ENCODE assay signal across 21 cellular contexts in the genomic region with DNA sequence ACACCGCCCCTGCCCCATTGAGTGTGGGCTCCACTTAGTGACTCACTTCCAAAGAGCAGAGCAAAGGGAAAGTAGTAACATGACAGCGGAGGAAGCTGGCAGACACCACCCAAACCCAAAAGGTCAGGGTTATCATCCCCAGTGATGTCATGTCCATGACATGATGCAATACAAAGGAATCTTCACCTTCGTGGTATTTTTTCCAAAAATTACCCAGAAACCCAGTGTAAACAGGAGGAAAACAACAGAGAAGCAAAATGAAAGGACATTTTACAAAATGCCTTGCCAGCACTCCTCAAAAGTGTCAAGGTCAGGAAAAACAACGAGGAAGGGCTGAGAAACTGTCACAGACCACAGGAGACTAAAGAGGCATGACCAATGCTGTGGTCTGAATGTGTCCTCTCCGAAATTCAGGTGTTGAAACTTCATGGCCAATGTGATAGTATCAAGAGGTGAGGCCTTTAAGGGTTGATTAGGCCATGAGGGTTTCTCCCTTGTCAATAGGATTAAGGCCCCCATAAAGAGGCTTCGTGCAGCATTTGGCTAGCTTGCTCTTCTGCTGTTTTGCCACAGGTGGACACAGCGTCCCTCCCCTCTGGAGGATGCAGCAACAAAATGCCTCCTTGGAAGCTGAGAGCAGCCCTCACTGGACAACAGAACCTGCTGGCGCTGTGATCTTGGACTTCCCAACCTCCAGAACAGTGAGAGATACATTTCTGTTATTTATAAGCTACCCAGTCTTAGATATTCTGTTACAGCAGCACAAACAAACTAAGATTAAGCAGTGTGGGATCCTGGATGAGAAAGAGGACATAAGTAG. TPM values are rescaled to one million over a fixed set of nuclear protein-coding genes. Genes with fewer than 3 reads are reported as not detected.
DNase-seq lines count a peak whose midpoint lies in the region; ATAC-seq, FAIRE-seq and TF ChIP-seq lines count a peak whose summit lies in the region.
"Had no signal": no experiment of that assay in that cellular context is flagged by ENCODE, and none has a peak within 500 bp of the region (broad histone marks: within the 10 kb centered on the region; RNA-seq: fewer than 3 reads in every experiment).

No MANE protein-coding gene starts in this region.

- no peak for DNase-seq in activated CD4-positive, alpha-beta T cell treated with anti-CD3 and anti-CD28 coated beads, Interleukin-2, amount 10 ng/mL, durations not matched to agents 24 days and 14 days
- no peak for DNase-seq in activated CD4-positive, alpha-beta T cell treated with anti-CD3 and anti-CD28 coated beads for 4 hours
- DNase-seq in RCC 7860 (ENCODE audit: low spot score) (peak; percentile 56), K562 (ENCODE audit: extremely low read depth in 1 of 4, low spot score in 3 of 4) (peak in 3 of 4 experiments; percentile 25 to 58 (median 30)), neural crest cell (ENCODE audit: low read depth, low spot score) (no peak), left lobe of liver (ENCODE audit: low spot score) (no peak), NCI-H345 treated with DMSO at 0.1 percent for 48 hours (lab: John Stamatoyannopoulos, UW; ENCODE audit: unreplicated experiment) (no peak)
- no peak for DNase-seq in stimulated activated CD4-positive, alpha-beta T cell treated with anti-CD3 and anti-CD28 coated beads, Interleukin-4, amount 100 ng/mL, for 24 hours
- DNase-seq: cortex of kidney, heart left ventricle, midbrain, NCI-H446 treated with DMSO at 0.1 percent for 48 hours, upper lobe of left lung had no signal

- H3K9ac ChIP-seq in K562 (ENCODE audit: insufficient read depth in 1 of 2, low read depth in 2 of 2, low read length in 2 of 2), result no peak overlapping the region
- H3K9ac ChIP-seq: parathyroid adenoma had no signal

- TF ChIP-seq RAD21 in K562 (CRISPR knock-in tag; conservative IDR thresholded peaks at IDR 0.05 in 1 of 2, IDR thresholded peaks at IDR 0.05 in 1 of 2), result no peak; a peak in 2 of 4 replicates

- peaks cover 27 to 38% of the 10 kb centered on the region in 2 experiments for H3K27me3 ChIP-seq in K562 (ENCODE audit: control insufficient read depth in 2 of 2, insufficient read depth in 2 of 2, low read length in 2 of 2)
- H3K27me3 ChIP-seq: upper lobe of left lung had no signal

- no peak overlapping the region for H3K4me3 ChIP-seq in K562
- H3K4me3 ChIP-seq: heart left ventricle, upper lobe of left lung had no signal

- H3K9me3 ChIP-seq in K562 (replicated peaks; ENCODE audit: control insufficient read depth, insufficient read depth, low read depth, low read length), result 0 out of 2 replicates have a peak, but pooled peaks cover 2% of the 10 kb centered on the region
- H3K9me3 ChIP-seq: heart left ventricle, upper lobe of left lung had no signal

- no peak overlapping the region; the same call in 2 of the 3 replicates for H3K27ac ChIP-seq in K562 (ENCODE audit: extremely low read depth, low read depth, low read length)
- H3K27ac ChIP-seq: heart left ventricle, parathyroid adenoma, upper lobe of left lung had no signal

- peak overlapping the region; percentile 1; the same call in 1 of the 2 replicates for H2AFZ ChIP-seq in K562 (ENCODE audit: low read depth, low read length)
- H2AFZ ChIP-seq: parathyroid adenoma had no signal

- peak overlapping the region; percentile 20 for H3K27ac Mint-ChIP-seq in activated CD4-positive, alpha-beta T cell treated with anti-CD3 and anti-CD28 coated beads, Interleukin-2, amount 10 ng/mL, durations not matched to agents 24 days and 14 days
- H3K27ac Mint-ChIP-seq in neural crest cell (ENCODE audit: unreplicated experiment), result peak overlapping the region; percentile 32
- H3K27ac Mint-ChIP-seq: nephron; T-helper 2 cell treated with Interferon-gamma antibody and Interleukin-4, amounts not matched to agents 5 μg/mL and 100 μg/mL, for 36 hours had no signal

- H3K4me2 ChIP-seq in K562 (ENCODE audit: insufficient read depth, low read length), result peak overlapping the region; percentile 70

- H3K4me1 ChIP-seq in K562 (replicated peaks in 1 of 2; ENCODE audit: control insufficient read depth in 2 of 2, insufficient read depth in 2 of 2, low read length in 2 of 2), result peaks cover 10 to 34% of the 10 kb centered on the region in 2 experiments
- H3K4me1 ChIP-seq: heart left ventricle, parathyroid adenoma, upper lobe of left lung had no signal

- no peaks in the 10 kb centered on the region for H3K79me2 ChIP-seq in K562 (ENCODE audit: control insufficient read depth, insufficient read depth, low read length)
- H3K79me2 ChIP-seq: parathyroid adenoma had no signal

- intact Hi-C loops in activated CD4-positive, alpha-beta T cell treated with anti-CD3 and anti-CD28 coated beads, Interleukin-2, amount 10 ng/mL, durations not matched to agents 24 days and 14 days (cut with micrococcal nuclease), result no loop called here
- intact Hi-C loops in K562 (cut with micrococcal nuclease), result no loop called here

- no peaks in the 10 kb centered on the region for H3K36me3 Mint-ChIP-seq in activated CD4-positive, alpha-beta T cell treated with anti-CD3 and anti-CD28 coated beads, Interleukin-2, amount 10 ng/mL, durations not matched to agents 24 days and 14 days (ENCODE audit: low read depth)
- no peaks in the 10 kb centered on the region for H3K36me3 Mint-ChIP-seq in neural crest cell (ENCODE audit: low read depth)

- FAIRE-seq in RCC 7860 (lab: Jason Lieb, UNC) (no peak), K562 (lab: Jason Lieb, UNC) (peak; percentile 64)
- FAIRE-seq: A204.1, GM12892 had no signal

- no TSS peak for BruUV-seq in K562 (replicated peaks; lab: Mats Ljungman, UMichigan)

- H3K4me1 Mint-ChIP-seq in activated CD4-positive, alpha-beta T cell treated with anti-CD3 and anti-CD28 coated beads, Interleukin-2, amount 10 ng/mL, durations not matched to agents 24 days and 14 days, result peaks cover 4% of the 10 kb centered on the region
- peaks cover 3% of the 10 kb centered on the region for H3K4me1 Mint-ChIP-seq in neural crest cell
- H3K4me1 Mint-ChIP-seq: nephron had no signal

- ATAC-seq in K562, result peak; percentile 75
- ATAC-seq in left lobe of liver, result no peak
- ATAC-seq: heart left ventricle, Panc1, sciatic nerve had no signal

- in situ Hi-C loops in K562 (cut with MboI), result no loop called here

- TF ChIP-seq POLR2A in K562 (conservative IDR thresholded peaks at IDR 0.05), result no peak

- no peaks in the 10 kb centered on the region for H3K36me3 ChIP-seq in K562 (ENCODE audit: control insufficient read depth, insufficient read depth, low read length)
- H3K36me3 ChIP-seq: heart left ventricle, upper lobe of left lung had no signal

- H3K4me3 Mint-ChIP-seq in activated CD4-positive, alpha-beta T cell treated with anti-CD3 and anti-CD28 coated beads, Interleukin-2, amount 10 ng/mL, durations not matched to agents 24 days and 14 days, result no peak overlapping the region
- no peak overlapping the region for H3K4me3 Mint-ChIP-seq in neural crest cell
- H3K4me3 Mint-ChIP-seq: nephron; T-helper 2 cell treated with Interferon-gamma antibody and Interleukin-4, amounts not matched to agents 5 μg/mL and 100 μg/mL, for 36 hours had no signal

- peaks cover 7% of the 10 kb centered on the region for H3K27me3 Mint-ChIP-seq in activated CD4-positive, alpha-beta T cell treated with anti-CD3 and anti-CD28 coated beads, Interleukin-2, amount 10 ng/mL, durations not matched to agents 24 days and 14 days
- H3K27me3 Mint-ChIP-seq in neural crest cell (ENCODE audit: low read depth), result peaks cover 28% of the 10 kb centered on the region

- peak; percentile 78 for TF ChIP-seq EP300 in K562 (IDR thresholded peaks at IDR 0.05; ENCODE audit: low read length)

- CTCF ChIA-PET in K562 (lab: Yijun Ruan, JAX; ENCODE audit: low intra/inter-chr PET ratio), result no interaction called here

- H3K9me1 ChIP-seq in K562 (ENCODE audit: control insufficient read depth, insufficient read depth, low read length), result no peaks in the 10 kb centered on the region

- no peaks in the 10 kb centered on the region for H3K9me3 Mint-ChIP-seq in activated CD4-positive, alpha-beta T cell treated with anti-CD3 and anti-CD28 coated beads, Interleukin-2, amount 10 ng/mL, durations not matched to agents 24 days and 14 days
- H3K9me3 Mint-ChIP-seq in neural crest cell, result no peaks in the 10 kb centered on the region
- H3K9me3 Mint-ChIP-seq: nephron; T-helper 2 cell treated with Interferon-gamma antibody and Interleukin-4, amounts not matched to agents 5 μg/mL and 100 μg/mL, for 36 hours had no signal

- POLR2A ChIA-PET in K562 (lab: Yijun Ruan, JAX), result interaction anchor here (0.6 to 1.6 kb wide), 4 partner anchors 8 to 262 kb away, joined by 3 to 6 read pairs (median 4); no protein-coding TSS in a partner anchor

- 5% methylated on average over 8 of the region's 8 CpGs for WGBS in K562 (ENCODE audit: insufficient coverage, low coverage, missing lambda C conversion rate)

- TF ChIP-seq CTCF in K562 (IDR thresholded peaks at IDR 0.05 in 2 of 3, conservative IDR thresholded peaks at IDR 0.05 in 1 of 3; ENCODE audit: insufficient read depth in 2 of 3, low read depth in 1 of 3, low read length in 3 of 3) (no peak), neural crest cell (conservative IDR thresholded peaks at IDR 0.05) (no peak)

- no peaks in the 10 kb centered on the region; the same call in 1 of the 2 replicates for H4K20me1 ChIP-seq in K562 (replicated peaks; ENCODE audit: control insufficient read depth, insufficient read depth, low read length)

RNA-seq across cellular contexts. Expression of a gene that starts 30.5 kb away (rescaled TPM):
- 58.0 and 63.8 TPM in 2 replicates for total RNA-seq in activated CD4-positive, alpha-beta T cell treated with anti-CD3 and anti-CD28 coated beads, Interleukin-2, amount 10 ng/mL, durations not matched to agents 24 days and 14 days
- total RNA-seq in K562 (2011; cell fraction: chromatin; rRNA removed; ENCODE audit: low replicate concordance), result 44.1 and 73.3 TPM in 2 replicates
- total RNA-seq in K562 (2011; cell fraction: nucleolus; rRNA removed), result 38.2 and 47.2 TPM in 2 replicates
- 43.8 and 50.4 TPM in 2 replicates for total RNA-seq in K562 (2011; cell fraction: nucleoplasm; rRNA removed)
- total RNA-seq in K562 (2014; rRNA removed), result 36.1 and 51.0 TPM in 2 replicates
- total RNA-seq in K562 (2014; rRNA removed; fragmentation: Illumina TruSeq; extraction: Trizol), result 23.8 and 25.7 TPM in 2 replicates
- total RNA-seq in K562 (2015; rRNA removed; fragmentation: Illumina TruSeq; extraction: Trizol), result 28.4 and 33.6 TPM in 2 replicates
- 52.0 and 62.3 TPM in 2 replicates for total RNA-seq in K562 (2021)
- polyA plus RNA-seq in K562 (2011; rRNA removed), result 49.9 and 58.8 TPM in 2 replicates
- polyA plus RNA-seq in K562 (2011; cell fraction: cytosol; rRNA removed), result 51.3 and 58.8 TPM in 2 replicates
- polyA plus RNA-seq in K562 (2011; cell fraction: nucleus; rRNA removed), result 70.4 and 86.1 TPM in 2 replicates
- polyA plus RNA-seq in K562 (2012), result 68.1 and 71.4 TPM in 2 replicates
- 60.6 and 72.2 TPM in 2 replicates for polyA plus RNA-seq in K562 (2014; fragmentation: Illumina TruSeq; extraction: Trizol)
- polyA plus RNA-seq in K562 (2014; fragmentation: Nextera tagmentation; extraction: Ambion mirVana), result 10 to 100 TPM; 45.0 to 72.5 TPM
- 78.5 and 83.4 TPM in 2 replicates for polyA plus RNA-seq in K562 (2014; rRNA removed)
- polyA minus RNA-seq in K562 (2011; rRNA and poly(A)+ RNA removed), result 18.9 and 20.4 TPM in 2 replicates
- 11.6 and 15.7 TPM in 2 replicates for polyA minus RNA-seq in K562 (2011; cell fraction: cytosol; rRNA and poly(A)+ RNA removed)
- polyA minus RNA-seq in K562 (2011; cell fraction: nucleus; rRNA and poly(A)+ RNA removed), result 41.7 and 72.9 TPM in 2 replicates
- total RNA-seq in neural crest cell, result 29.0 and 29.4 TPM in 2 replicates
- 9.5 TPM for total RNA-seq in left lobe of liver

RNA-seq across cellular contexts. Expression of a gene that starts 39.8 kb away (rescaled TPM):
- 0.54 and 0.77 TPM in 2 replicates for total RNA-seq in activated CD4-positive, alpha-beta T cell treated with anti-CD3 and anti-CD28 coated beads, Interleukin-2, amount 10 ng/mL, durations not matched to agents 24 days and 14 days
- not detected in 2 replicates for total RNA-seq in K562 (2011; cell fraction: chromatin; rRNA removed; ENCODE audit: low replicate concordance)
- total RNA-seq in K562 (2011; cell fraction: nucleolus; rRNA removed), result 0.13 TPM in 1 of 2 replicates, not detected in the other
- total RNA-seq in K562 (2011; cell fraction: nucleoplasm; rRNA removed), result 0.15 TPM in 1 of 2 replicates, not detected in the other
- total RNA-seq in K562 (2014; rRNA removed) (not detected in 2 replicates), K562 (2014; rRNA removed; fragmentation: Illumina TruSeq; extraction: Trizol) (not detected in 2 replicates), K562 (2015; rRNA removed; fragmentation: Illumina TruSeq; extraction: Trizol) (not detected in 2 replicates), K562 (2021) (not detected in 2 replicates), neural crest cell (2.7 TPM in 2 replicates), left lobe of liver (0.38 TPM)
- polyA plus RNA-seq in K562 (2011; rRNA removed) (not detected in 2 replicates), K562 (2014; fragmentation: Illumina TruSeq; extraction: Trizol) (not detected in 2 replicates), K562 (2014; fragmentation: Nextera tagmentation; extraction: Ambion mirVana) (not detected), K562 (2014; rRNA removed) (not detected in 2 replicates)
- polyA plus RNA-seq in K562 (2011; cell fraction: cytosol; rRNA removed), result not detected in 2 replicates
- 0.03 TPM in 1 of 2 replicates, not detected in the other for polyA plus RNA-seq in K562 (2011; cell fraction: nucleus; rRNA removed)
- polyA plus RNA-seq in K562 (2012), result 0.01 TPM in 1 of 2 replicates, not detected in the other
- polyA minus RNA-seq in K562 (2011; rRNA and poly(A)+ RNA removed), result not detected in 2 replicates
- not detected in 2 replicates for polyA minus RNA-seq in K562 (2011; cell fraction: cytosol; rRNA and poly(A)+ RNA removed)
- polyA minus RNA-seq in K562 (2011; cell fraction: nucleus; rRNA and poly(A)+ RNA removed), result not detected in 2 replicates
- total RNA-seq: fibroblast of lung had no signal
- polyA plus RNA-seq: fibroblast of lung had no signal

Comparison
In these comparisons a context has a peak if more than half of its experiments do, and no peak if none do; other contexts are left out.
1. DNase-seq: peak in RCC 7860 (single experiment) and K562 (3 of 4); none in activated CD4-positive, alpha-beta T cell treated with anti-CD3 and anti-CD28 coated beads, Interleukin-2, amount 10 ng/mL, durations not matched to agents 24 days and 14 days (single experiment), activated CD4-positive, alpha-beta T cell treated with anti-CD3 and anti-CD28 coated beads for 4 hours (0 of 2), neural crest cell (single experiment), left lobe of liver (single experiment), NCI-H345 treated with DMSO at 0.1 percent for 48 hours (single experiment) and stimulated activated CD4-positive, alpha-beta T cell treated with anti-CD3 and anti-CD28 coated beads, Interleukin-4, amount 100 ng/mL, for 24 hours (single experiment).